Comparison of ENCODE assay signal across 15 cellular contexts in the genomic region with DNA sequence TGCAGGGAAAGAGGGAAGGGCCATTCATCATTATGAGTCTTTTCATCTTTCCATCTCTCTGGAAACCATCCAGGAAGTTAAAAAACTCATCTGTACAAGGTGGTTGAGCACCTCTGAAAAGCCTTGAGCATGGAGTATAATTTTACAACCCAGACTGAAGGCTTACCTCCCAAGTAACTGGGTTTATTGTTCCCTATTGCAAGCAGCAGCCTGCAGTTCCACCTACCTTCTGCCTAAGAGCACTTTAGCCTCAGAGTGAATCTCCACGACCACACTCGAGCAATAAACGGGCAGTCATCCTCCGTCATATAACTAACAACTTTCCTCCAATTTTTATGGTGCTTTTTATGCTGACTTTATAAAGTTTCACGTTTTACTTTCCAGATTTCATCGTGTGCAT. TPM values are rescaled to one million over a fixed set of nuclear protein-coding genes. Genes with fewer than 3 reads are reported as not detected.
DNase-seq lines count a peak whose midpoint lies in the region; FAIRE-seq and TF ChIP-seq lines count a peak whose summit lies in the region.
"Had no signal": no experiment of that assay in that cellular context is flagged by ENCODE, and none has a peak within 500 bp of the region (broad histone marks: within the 10 kb centered on the region; RNA-seq: fewer than 3 reads in every experiment).

No MANE protein-coding gene starts in this region.

- BruUV-seq in OCI-LY7 (replicated peaks; lab: Mats Ljungman, UMichigan): no TSS peak

- no peaks in the 10 kb centered on the region for H3K9me2 ChIP-seq in OCI-LY7 (ENCODE audit: insufficient read depth, low read length)

- H3K36me3 ChIP-seq in OCI-LY7 (ENCODE audit: insufficient read depth, low read length) (peaks cover 27% of the 10 kb centered on the region), esophagus muscularis mucosa (no peaks in the 10 kb centered on the region), trophoblast cell (ENCODE audit: control insufficient read depth in 1 of 2, insufficient read depth in 2 of 2, low read length in 2 of 2) (no peaks in the 10 kb centered on the region), BE2C (no peaks in the 10 kb centered on the region)
- H3K36me3 ChIP-seq: Peyer's patch had no signal

- no peak overlapping the region for H4K91ac ChIP-seq in trophoblast cell (ENCODE audit: low read depth, low read length)

- peak overlapping the region; percentile 100 for H3K27ac ChIP-seq in OCI-LY7 (ENCODE audit: low read depth, low read length, poor library complexity, severe bottlenecking)
- H3K27ac ChIP-seq in esophagus muscularis mucosa (replicated peaks in 1 of 4): no peak overlapping the region
- H3K27ac ChIP-seq in trophoblast cell (ENCODE audit: low read depth, low read length): peak overlapping the region; percentile 48

- no peak for TF ChIP-seq EP300 in esophagus muscularis mucosa (IDR thresholded peaks at IDR 0.05)

- H3K9me3 ChIP-seq in OCI-LY7 (ENCODE audit: low read length) (peaks cover 18% of the 10 kb centered on the region), esophagus muscularis mucosa (no peaks in the 10 kb centered on the region), trophoblast cell (ENCODE audit: insufficient read depth, low read depth, low read length) (peaks cover 3% of the 10 kb centered on the region), BE2C (no peaks in the 10 kb centered on the region)
- H3K9me3 ChIP-seq: Peyer's patch had no signal

- H2BK5ac ChIP-seq in trophoblast cell (ENCODE audit: low read depth, low read length, poor library complexity): no peak overlapping the region

- peak overlapping the region; percentile 70 for H3K9ac ChIP-seq in trophoblast cell (ENCODE audit: low read length)

- no peak overlapping the region for H4K12ac ChIP-seq in trophoblast cell (ENCODE audit: low read depth, low read length)

- H4K8ac ChIP-seq in trophoblast cell (ENCODE audit: low read depth, low read length): no peak overlapping the region

- no peak overlapping the region for H3K14ac ChIP-seq in trophoblast cell (ENCODE audit: low read length)

- no peak overlapping the region for H2AK5ac ChIP-seq in trophoblast cell (ENCODE audit: low read length)

- intact Hi-C loops in OCI-LY7 (cut with micrococcal nuclease; ENCODE audit: unreplicated experiment) (loop anchor here (10.0 kb wide), 1 partner anchor 1343 kb away; the partner anchor contains the start of gene TGFBR2), esophagus muscularis mucosa (cut with DNase I) (no loop called here)

- no peak overlapping the region for H2BK12ac ChIP-seq in trophoblast cell (ENCODE audit: low read length)

- no peak overlapping the region for H3K23ac ChIP-seq in trophoblast cell (ENCODE audit: low read length)

- H3K79me2 ChIP-seq in OCI-LY7 (ENCODE audit: insufficient read depth, low read depth, low read length): peaks cover 85% of the 10 kb centered on the region
- H3K79me2 ChIP-seq in trophoblast cell (ENCODE audit: control insufficient read depth, insufficient read depth, low read length, poor library complexity): peaks cover 1% of the 10 kb centered on the region

- H3K4me2 ChIP-seq in OCI-LY7 (ENCODE audit: low read length) (peak overlapping the region; percentile 80), trophoblast cell (ENCODE audit: low read length) (peak overlapping the region; percentile 29)

- no peak overlapping the region for H3K18ac ChIP-seq in trophoblast cell (ENCODE audit: low read length)

- no peak overlapping the region for H3K4ac ChIP-seq in trophoblast cell (ENCODE audit: low read depth, low read length)

- TF ChIP-seq POLR2A in H54 (IDR thresholded peaks at IDR 0.05; ENCODE audit: low read depth, low read length) (no peak), esophagus muscularis mucosa (IDR thresholded peaks at IDR 0.05; ENCODE audit: low read depth) (no peak)

- no peak overlapping the region; the same call in 1 of the 2 replicates for H2AFZ ChIP-seq in OCI-LY7 (ENCODE audit: low read length)
- no peak overlapping the region for H2AFZ ChIP-seq in trophoblast cell (ENCODE audit: insufficient read depth, low read length, poor library complexity)

- TF ChIP-seq CTCF in OCI-LY7 (conservative IDR thresholded peaks at IDR 0.05; ENCODE audit: low read length) (no peak), esophagus muscularis mucosa (IDR thresholded peaks at IDR 0.05) (no peak), BE2C (IDR thresholded peaks at IDR 0.05; ENCODE audit: low read depth, low read length) (no peak)

- no peaks in the 10 kb centered on the region for H3K27me3 ChIP-seq in esophagus muscularis mucosa
- no peaks in the 10 kb centered on the region for H3K27me3 ChIP-seq in trophoblast cell (ENCODE audit: insufficient read depth, low read length)
- no peaks in the 10 kb centered on the region for H3K27me3 ChIP-seq in BE2C
- H3K27me3 ChIP-seq: Peyer's patch had no signal

- FAIRE-seq in H54 (lab: Jason Lieb, UNC): peak; percentile 11
- FAIRE-seq: D721Med had no signal

- H3K4me1 ChIP-seq in OCI-LY7 (ENCODE audit: insufficient read depth, low read length, poor library complexity, severe bottlenecking): peaks cover 98% of the 10 kb centered on the region
- peaks cover 0 to 10% (median 3%) of the 10 kb centered on the region in 4 donors for H3K4me1 ChIP-seq in esophagus muscularis mucosa
- peaks cover 14 to 20% of the 10 kb centered on the region in 2 experiments for H3K4me1 ChIP-seq in trophoblast cell (ENCODE audit: control insufficient read depth in 1 of 2, insufficient read depth in 2 of 2, low read length in 2 of 2)
- H3K4me1 ChIP-seq in BE2C: no peaks in the 10 kb centered on the region

- peaks cover 6% of the 10 kb centered on the region for H3K79me1 ChIP-seq in trophoblast cell (ENCODE audit: low read length)

- peak overlapping the region; percentile 57 for H3K4me3 ChIP-seq in OCI-LY7 (ENCODE audit: low read depth, low read length, poor library complexity, severe bottlenecking)
- no peak overlapping the region for H3K4me3 ChIP-seq in esophagus muscularis mucosa
- H3K4me3 ChIP-seq in trophoblast cell (ENCODE audit: low read depth, low read length): no peak overlapping the region
- H3K4me3 ChIP-seq in BE2C (ENCODE audit: low read depth, low read length): no peak overlapping the region
- H3K4me3 ChIP-seq: Peyer's patch had no signal

- POLR2A ChIA-PET in OCI-LY7 (lab: Charles Lee): interaction anchor here (1.4 to 11.9 kb wide), 9 partner anchors 10 to 38 kb away, joined by 4 to 141 read pairs (median 10); no protein-coding TSS in a partner anchor

- DNase-seq in H54 (ENCODE audit: insufficient read length, low spot score) (no peak), OCI-LY7 (ENCODE audit: low spot score) (peak; percentile 60), esophagus muscularis mucosa (ENCODE audit: extremely low spot score) (peak; percentile 31), trophoblast cell (no peak), BE2C (no peak), ureter (ENCODE audit: low spot score) (no peak), HuH-7.5 (ENCODE audit: low spot score) (no peak), NCI-H82 (lab: John Stamatoyannopoulos, UW) (no peak)
- DNase-seq: AML-193; CD4-positive, alpha-beta T cell; MM.1S; NCI-H187 treated with DMSO at 0.1 percent for 48 hours; Peyer's patch; SHP77 treated with DMSO at 0.1 percent for 48 hours had no signal

- CTCF ChIA-PET in OCI-LY7 (lab: Charles Lee; ENCODE audit: unreplicated experiment): no interaction called here

- 79% methylated on average over 6 of the region's 6 CpGs for WGBS in esophagus muscularis mucosa
- WGBS in trophoblast cell (ENCODE audit: extremely low coverage, insufficient coverage, insufficient read length): no CpG with 5 or more reads among the region's 6 CpGs

- H2BK120ac ChIP-seq in trophoblast cell (ENCODE audit: insufficient read depth, low read length, poor library complexity): no peak overlapping the region

- H4K20me1 ChIP-seq in OCI-LY7 (ENCODE audit: insufficient read depth, low read length): no peaks in the 10 kb centered on the region

RNA-seq across cellular contexts. Expression of gene OSBPL10, which starts 32.8 kb away (rescaled TPM):
- 58.4 and 65.7 TPM in 2 replicates for total RNA-seq in OCI-LY7 (2014; rRNA removed; shearing (Covaris generic))
- 157 and 170 TPM in 2 replicates for total RNA-seq in OCI-LY7 (2022)
- 10 to 100 TPM in 1 of 4 donors, 1 to 10 TPM in 3; 6.3 to 12.2 (median 7.6) TPM for total RNA-seq in esophagus muscularis mucosa
- polyA plus RNA-seq in trophoblast cell (2013): 22.4 and 26.0 TPM in 2 replicates
- polyA plus RNA-seq in BE2C (2012; ENCODE audit: insufficient read depth, insufficient read length, low read depth): not detected
- 36.3 TPM for total RNA-seq in ureter
- total RNA-seq: CD4-positive, alpha-beta T cell had no signal

RNA-seq across cellular contexts. Expression of gene ZNF860, which starts 33.3 kb away (rescaled TPM):
- 13.8 and 20.3 TPM in 2 replicates for total RNA-seq in OCI-LY7 (2014; rRNA removed; shearing (Covaris generic))
- total RNA-seq in OCI-LY7 (2022): 22.2 and 24.2 TPM in 2 replicates
- total RNA-seq in esophagus muscularis mucosa: under 1 TPM; under 0.01 to 0.66 (median 0.28) TPM
- polyA plus RNA-seq in trophoblast cell (2013): 2.2 TPM in 2 replicates
- polyA plus RNA-seq in BE2C (2012; ENCODE audit: insufficient read depth, insufficient read length, low read depth): not detected
- total RNA-seq in ureter: 4.4 TPM
- total RNA-seq: CD4-positive, alpha-beta T cell had no signal

Comparison
In these comparisons a context has a peak if more than half of its experiments do, and no peak if none do; other contexts are left out.
1. DNase-seq: peak in OCI-LY7 (single experiment) and esophagus muscularis mucosa (single experiment); none in H54 (single experiment), trophoblast cell (0 of 2), BE2C (single experiment), ureter (single experiment), HuH-7.5 (single experiment) and NCI-H82 (single experiment).
2. H3K27ac ChIP-seq: peak in OCI-LY7 (single experiment) and trophoblast cell (single experiment); none in esophagus muscularis mucosa (0 of 4).